8 cellular contexts compared by ENCODE assay signal in the genomic region with DNA sequence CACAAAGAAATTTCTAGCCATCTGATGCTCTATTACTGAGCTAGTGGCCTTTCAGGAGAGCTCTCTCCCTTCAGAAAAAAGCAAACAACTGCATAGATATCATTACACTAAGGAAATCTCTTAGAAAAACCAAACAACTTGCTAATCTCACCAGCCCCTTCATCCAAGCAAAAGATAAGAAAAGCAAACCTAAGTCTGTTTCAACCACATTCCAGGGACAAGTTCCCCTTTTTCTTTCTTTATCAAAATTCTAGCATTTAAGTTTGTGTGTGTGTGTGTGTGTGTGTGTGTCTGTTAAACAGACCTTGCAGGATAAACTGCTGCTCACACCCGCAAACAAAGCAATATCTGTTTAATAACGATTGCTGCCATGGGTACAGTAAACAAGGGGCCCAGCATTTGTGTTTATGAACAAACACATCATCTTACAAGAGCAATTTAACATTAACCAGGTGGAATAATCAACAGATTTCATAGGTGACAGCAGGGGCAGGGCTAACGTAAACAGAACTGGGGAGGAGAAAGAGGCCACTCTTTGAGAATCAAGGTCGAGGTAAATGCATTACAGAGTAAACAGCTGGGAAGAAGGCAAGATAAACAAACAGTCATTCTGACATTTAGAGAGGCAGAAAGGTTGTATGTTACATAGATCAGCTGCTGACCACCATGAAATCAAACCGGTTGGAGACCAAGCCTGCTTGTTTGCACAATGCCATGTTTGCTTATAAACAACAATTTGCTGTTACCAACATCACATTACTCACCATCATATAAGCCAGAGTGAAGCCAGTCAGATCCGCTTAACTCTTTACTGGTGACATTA.
DNase-seq lines count a peak whose midpoint lies in the region; ATAC-seq and TF ChIP-seq lines count a peak whose summit lies in the region.
"Had no signal": no experiment of that assay in that cellular context is flagged by ENCODE, and none has a peak within 500 bp of the region (broad histone marks: within the 10 kb centered on the region; RNA-seq: fewer than 3 reads in every experiment).

No MANE protein-coding gene starts in this region.

- H3K4me1 Mint-ChIP-seq in progenitor cell of endocrine pancreas (ENCODE audit: low read depth), result peaks cover 77% of the 10 kb centered on the region

- TF ChIP-seq CTCF in choroid plexus epithelial cell (conservative IDR thresholded peaks at IDR 0.05; ENCODE audit: low read depth, low read length) (no peak), progenitor cell of endocrine pancreas (IDR thresholded peaks at IDR 0.05; ENCODE audit: unreplicated experiment) (no peak)

- H3K27ac Mint-ChIP-seq in progenitor cell of endocrine pancreas, result peak overlapping the region; percentile 95

- peaks cover 5% of the 10 kb centered on the region for H3K36me3 Mint-ChIP-seq in progenitor cell of endocrine pancreas (ENCODE audit: insufficient read depth)

- DNase-seq in HT-29 (ENCODE audit: low spot score), result peak; percentile 68
- peak; percentile 15 for DNase-seq in NCI-H2196 treated with DMSO at 0.1 percent for 48 hours (lab: John Stamatoyannopoulos, UW; ENCODE audit: unreplicated experiment)
- peak; percentile 65 for DNase-seq in choroid plexus epithelial cell (ENCODE audit: low read depth)
- peak; percentile 23 for DNase-seq in progenitor cell of endocrine pancreas (ENCODE audit: low spot score, unreplicated experiment)
- DNase-seq in superior temporal gyrus (ENCODE audit: extremely low spot score), result no peak

- no peak overlapping the region for H3K4me3 ChIP-seq in choroid plexus epithelial cell (ENCODE audit: low read depth, low read length)
- H3K4me3 ChIP-seq: vagina had no signal

- peaks cover 4% of the 10 kb centered on the region for H3K9me3 Mint-ChIP-seq in progenitor cell of endocrine pancreas (ENCODE audit: low read depth)

- no peak for ATAC-seq in HG02970 (IDR thresholded peaks at IDR 0.05; ENCODE audit: low FRiP score, unreplicated experiment)
- no peak for ATAC-seq in HG03196 (IDR thresholded peaks at IDR 0.05; ENCODE audit: unreplicated experiment)

- H3K27me3 Mint-ChIP-seq in progenitor cell of endocrine pancreas, result no peaks in the 10 kb centered on the region

- peak overlapping the region; percentile 57 for H3K4me3 Mint-ChIP-seq in progenitor cell of endocrine pancreas (ENCODE audit: low read depth)
